Comparison of ENCODE assay signal across 8 cellular contexts in the genomic region with DNA sequence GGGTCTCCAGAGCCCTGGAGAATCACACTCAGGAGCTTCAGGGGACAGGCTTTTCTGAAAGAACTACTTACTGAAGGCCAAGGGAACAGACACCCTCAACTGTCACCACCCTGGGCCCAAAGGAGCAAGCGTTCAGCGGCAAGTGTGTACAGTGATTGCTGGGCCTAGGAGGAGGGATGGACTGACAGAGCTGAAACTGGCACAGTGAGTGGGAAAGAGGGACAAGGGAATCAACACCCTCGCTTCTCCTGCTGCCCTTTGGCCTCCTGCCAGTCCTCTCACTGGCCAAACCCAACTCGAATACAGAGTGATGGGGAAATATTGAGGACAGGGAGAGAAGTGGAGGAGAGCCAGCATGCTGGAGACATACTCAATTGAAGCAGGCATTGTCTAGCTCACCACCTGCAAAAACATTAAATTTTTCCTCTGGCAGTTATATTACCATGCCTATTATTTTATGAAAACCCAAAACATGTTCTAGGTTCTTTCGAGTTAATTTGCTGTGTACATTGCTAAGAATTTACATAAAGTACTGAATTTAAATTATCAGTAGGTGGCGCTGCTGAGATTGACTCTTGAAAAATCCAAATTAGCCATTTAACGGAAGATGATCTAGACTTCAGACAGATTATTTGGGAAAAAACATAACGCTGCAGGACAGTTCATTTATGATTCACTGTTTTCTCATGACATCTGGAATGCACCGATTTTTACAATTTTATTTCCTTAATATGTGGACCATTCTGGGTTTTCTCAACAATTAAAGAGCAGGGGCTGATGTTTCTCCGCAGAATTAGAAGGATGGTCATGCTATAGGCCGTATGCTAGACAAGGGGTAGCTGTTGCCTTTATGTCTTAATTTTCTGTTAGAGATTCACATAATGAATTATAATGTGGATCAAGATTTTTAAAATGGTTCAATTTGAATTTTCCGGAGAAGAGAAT. TPM values are rescaled to one million over a fixed set of nuclear protein-coding genes. Genes with fewer than 3 reads are reported as not detected.
DNase-seq lines count a peak whose midpoint lies in the region; FAIRE-seq and TF ChIP-seq lines count a peak whose summit lies in the region.

No MANE protein-coding gene starts in this region.

- H3K36me3 ChIP-seq in astrocyte (ENCODE audit: insufficient read depth, low read length), result no peaks in the 10 kb centered on the region

- no peaks in the 10 kb centered on the region for H3K27me3 Mint-ChIP-seq in astrocyte (ENCODE audit: low read depth, unreplicated experiment)
- peaks cover 0 to 2% (median 0%) of the 10 kb centered on the region in 3 donors for H3K27me3 Mint-ChIP-seq in immature natural killer cell (ENCODE audit: low read depth in 3 of 3)
- H3K27me3 Mint-ChIP-seq in type B pancreatic cell, result peaks cover 2% of the 10 kb centered on the region

- no peaks in the 10 kb centered on the region for H3K27me3 ChIP-seq in astrocyte (ENCODE audit: insufficient read depth, low read length)

- H3K4me1 ChIP-seq in astrocyte (ENCODE audit: insufficient read depth, low read length), result no peaks in the 10 kb centered on the region

- H3K9me3 Mint-ChIP-seq in astrocyte (ENCODE audit: unreplicated experiment) (no peaks in the 10 kb centered on the region), immature natural killer cell (peaks cover 0 to 2% (median 0%) of the 10 kb centered on the region in 6 donors), type B pancreatic cell (no peaks in the 10 kb centered on the region)

- H3K9ac ChIP-seq in astrocyte (ENCODE audit: low read length), result no peak overlapping the region

- no peaks in the 10 kb centered on the region for H3K79me2 ChIP-seq in astrocyte (ENCODE audit: insufficient read depth, low read length)

- no peak overlapping the region for H3K27ac Mint-ChIP-seq in astrocyte (ENCODE audit: unreplicated experiment)
- H3K27ac Mint-ChIP-seq in immature natural killer cell, result no peak overlapping the region
- no peak overlapping the region for H3K27ac Mint-ChIP-seq in type B pancreatic cell

- H3K36me3 Mint-ChIP-seq in astrocyte (ENCODE audit: low read depth, unreplicated experiment) (peaks cover 3% of the 10 kb centered on the region), immature natural killer cell (no peaks in the 10 kb centered on the region), type B pancreatic cell (no peaks in the 10 kb centered on the region)

- H3K4me1 Mint-ChIP-seq in astrocyte (ENCODE audit: low read depth, unreplicated experiment) (no peaks in the 10 kb centered on the region), immature natural killer cell (peaks cover 0 to 2% of the 10 kb centered on the region in 2 donors), type B pancreatic cell (ENCODE audit: unreplicated experiment) (peaks cover 6% of the 10 kb centered on the region)

- no peaks in the 10 kb centered on the region for H3K9me3 ChIP-seq in astrocyte (ENCODE audit: insufficient read depth, low read depth, low read length)

- peak; percentile 78 for FAIRE-seq in astrocyte (lab: Jason Lieb, UNC)

- H3K4me2 ChIP-seq in astrocyte (ENCODE audit: low read length), result no peak overlapping the region

- no peaks in the 10 kb centered on the region for H4K20me1 ChIP-seq in astrocyte (ENCODE audit: insufficient read depth, low read length)

- TF ChIP-seq CTCF in astrocyte (IDR thresholded peaks at IDR 0.05; ENCODE audit: insufficient read depth, low read depth, low read length) (peak; percentile 74), type B pancreatic cell (conservative IDR thresholded peaks at IDR 0.05) (peak; percentile 81)

- H3K4me3 Mint-ChIP-seq in astrocyte (ENCODE audit: unreplicated experiment) (no peak overlapping the region), immature natural killer cell (no peak overlapping the region), type B pancreatic cell (no peak overlapping the region)

- no peak overlapping the region for H3K27ac ChIP-seq in astrocyte (ENCODE audit: low read depth, low read length)

- DNase-seq in NCI-H1417 (lab: John Stamatoyannopoulos, UW), result peak in 2 of 3 experiments; percentile 1 to 30
- no peak for DNase-seq in NCI-H1417 treated with DMSO at 0.1 percent for 48 hours (lab: John Stamatoyannopoulos, UW)
- peak; percentile 43 for DNase-seq in LHCN-M2 (ENCODE audit: low read depth)
- DNase-seq in astrocyte (ENCODE audit: low read depth), result peak; percentile 22
- DNase-seq in immature natural killer cell, result peak; percentile 7 to 20 (median 17)
- DNase-seq in type B pancreatic cell (ENCODE audit: extremely low spot score, unreplicated experiment), result no peak
- no peak for DNase-seq in GM19238 (ENCODE audit: insufficient read length, low spot score)
- no peak for DNase-seq in middle frontal gyrus (ENCODE audit: extremely low spot score, low spot score)

- no peak overlapping the region for H2AFZ ChIP-seq in astrocyte (ENCODE audit: low read depth, low read length)

- no peak overlapping the region for H3K4me3 ChIP-seq in astrocyte (ENCODE audit: insufficient read depth, low read depth, low read length)

RNA-seq across cellular contexts. Expression of gene TMEM236, which starts 14.7 kb away (rescaled TPM):
- total RNA-seq in LHCN-M2 (2014; rRNA removed) (under 0.01 TPM in 2 replicates), astrocyte (0.14 and 0.43 TPM in 2 replicates), type B pancreatic cell (ENCODE audit: low replicate concordance) (11.6 and 14.7 TPM in 2 replicates)
- 0.02 TPM for polyA plus RNA-seq in LHCN-M2 (2012)
- under 1 TPM in 1 of 3 donors, not detected in 2; 0.07 TPM for polyA plus RNA-seq in immature natural killer cell

Comparison
In these comparisons a context has a peak if more than half of its experiments do, and no peak if none do; other contexts are left out.
1. DNase-seq: peak in NCI-H1417 (2 of 3), LHCN-M2 (single experiment), astrocyte (single experiment) and immature natural killer cell (3 of 3); none in NCI-H1417 treated with DMSO at 0.1 percent for 48 hours (single experiment), type B pancreatic cell (single experiment), GM19238 (single experiment) and middle frontal gyrus (single experiment).